9 cellular contexts compared by ENCODE assay signal in the genomic region with DNA sequence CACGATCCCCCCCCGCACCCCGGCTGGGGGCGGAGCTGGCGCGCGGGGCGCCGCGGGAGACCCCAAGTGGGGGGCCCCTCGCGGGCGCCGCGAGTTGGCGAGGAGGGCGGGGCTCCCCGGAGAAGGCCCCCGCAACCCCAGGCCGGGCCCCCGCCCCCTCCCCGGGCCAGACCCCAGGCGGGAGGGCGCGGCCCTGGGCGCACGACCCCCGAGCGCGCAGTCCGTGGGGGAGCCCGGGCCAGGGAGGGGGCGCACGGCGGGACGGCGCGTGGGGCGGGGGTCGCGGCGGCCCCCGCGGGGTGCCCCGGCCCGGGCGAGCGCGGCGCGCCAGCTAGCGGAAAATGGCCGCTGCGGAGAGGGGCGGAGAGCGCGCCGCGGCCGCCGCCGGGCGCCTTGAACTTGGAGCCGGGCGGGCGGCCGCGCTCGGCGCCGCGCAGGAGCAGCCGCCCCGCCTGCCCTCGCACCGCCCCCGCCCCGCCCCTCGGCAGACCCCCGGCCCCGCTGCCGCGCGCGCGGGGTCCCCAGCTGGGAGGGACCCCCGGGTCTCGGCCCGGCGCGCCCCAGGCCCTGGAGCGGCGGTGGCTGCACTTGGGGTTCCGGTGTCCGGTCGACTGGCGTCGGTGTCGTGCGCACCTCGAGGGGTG. TPM values are rescaled to one million over a fixed set of nuclear protein-coding genes. Genes with fewer than 3 reads are reported as not detected.
A peak's percentile ranks its signal among the peaks of the same experiment; 100 is the strongest.
DNase-seq lines count a peak whose midpoint lies in the region; TF ChIP-seq lines count a peak whose summit lies in the region.
"Had no signal": no experiment of that assay in that cellular context is flagged by ENCODE, and none has a peak within 500 bp of the region (broad histone marks: within the 10 kb centered on the region; RNA-seq: fewer than 3 reads in every experiment).

No MANE protein-coding gene starts in this region.

- TF ChIP-seq CTCF in PC-9 (conservative IDR thresholded peaks at IDR 0.05), result no peak
- no peak for TF ChIP-seq CTCF in breast epithelium (IDR thresholded peaks at IDR 0.05)
- no peak for TF ChIP-seq CTCF in tibial artery (IDR thresholded peaks at IDR 0.05)

- H2AFZ ChIP-seq in PC-9, result 0 out of 2 replicates have a peak overlapping the region, but pooled peaks have one; percentile 43

- peak; percentile 49 for DNase-seq in stimulated activated CD4-positive, alpha-beta T cell treated with anti-CD3 and anti-CD28 coated beads, Interleukin-15, amount 100 ng/mL, for 24 hours
- DNase-seq in stimulated activated CD4-positive, alpha-beta T cell treated with anti-CD3 and anti-CD28 coated beads, Interleukin-1b, Interleukin-23, amount 100 ng/mL, for 48 hours, result no peak
- no peak for DNase-seq in PC-9
- DNase-seq in breast epithelium (ENCODE audit: low spot score in 2 of 2), result no peak
- peak; percentile 41 to 45 for DNase-seq in lung microvascular endothelial cell (ENCODE audit: low read depth in 2 of 2)
- DNase-seq in tibial artery, result no peak
- DNase-seq in cerebellar nuclear complex (lab: John Stamatoyannopoulos, UW), result no peak
- DNase-seq in T-helper 9 cell, result no peak

- no peaks in the 10 kb centered on the region for H3K79me2 ChIP-seq in PC-9 (ENCODE audit: low read depth)

- H3K27ac ChIP-seq in PC-9, result no peak overlapping the region
- peak overlapping the region; percentile 98 to 99 for H3K27ac ChIP-seq in breast epithelium
- H3K27ac ChIP-seq in tibial artery, result peak overlapping the region; percentile 100
- H3K27ac ChIP-seq: epithelial cell of prostate had no signal

- H3F3A ChIP-seq in PC-9 (ENCODE audit: insufficient read depth, low read depth), result peaks cover 10% of the 10 kb centered on the region; the same call in 1 of the 2 replicates

- H3K4me2 ChIP-seq in PC-9, result peak overlapping the region; percentile 76

- TF ChIP-seq POLR2A in breast epithelium (IDR thresholded peaks at IDR 0.05), result no peak

- H3K27me3 ChIP-seq in PC-9 (ENCODE audit: insufficient read depth, low read depth) (no peaks in the 10 kb centered on the region), breast epithelium (no peaks in the 10 kb centered on the region), tibial artery (no peaks in the 10 kb centered on the region)

- H3K36me3 ChIP-seq in PC-9 (ENCODE audit: low read depth) (no peaks in the 10 kb centered on the region), breast epithelium (no peaks in the 10 kb centered on the region), tibial artery (no peaks in the 10 kb centered on the region)

- intact Hi-C loops in PC-9 (cut with micrococcal nuclease; ENCODE audit: unreplicated experiment) (no loop called here), breast epithelium (cut with DNase I; ENCODE audit: low total_unique reads) (loop anchor here (5.0 kb wide), 1 partner anchor 1503 kb away; no protein-coding TSS in a partner anchor), tibial artery (cut with DNase I; ENCODE audit: low total_unique reads) (no loop called here)

- H3K9me3 ChIP-seq in PC-9 (ENCODE audit: insufficient read depth, low read depth) (no peaks in the 10 kb centered on the region), breast epithelium (peaks cover 0 to 2% of the 10 kb centered on the region in 2 donors), tibial artery (peaks cover 0 to 2% (median 0%) of the 10 kb centered on the region in 3 donors)

- H3K4me1 ChIP-seq in PC-9 (replicated peaks; ENCODE audit: insufficient read depth), result no peaks in the 10 kb centered on the region
- H3K4me1 ChIP-seq in breast epithelium, result peaks cover 5 to 8% of the 10 kb centered on the region in 2 donors
- peaks cover 0 to 57% (median 39%) of the 10 kb centered on the region in 4 donors for H3K4me1 ChIP-seq in tibial artery

- no TSS peak for BruUV-seq in PC-9 (replicated peaks; lab: Mats Ljungman, UMichigan)

- no peaks in the 10 kb centered on the region for H3K9me2 ChIP-seq in PC-9 (ENCODE audit: insufficient read depth)

- POLR2A ChIA-PET in PC-9 (lab: Charles Lee; ENCODE audit: unreplicated experiment), result no interaction called here

- H3K4me3 ChIP-seq in PC-9 (peak overlapping the region; percentile 58), breast epithelium (peak overlapping the region; percentile 94 to 100 (median 99)), tibial artery (peak overlapping the region; percentile 100)

- no peaks in the 10 kb centered on the region for H4K20me1 ChIP-seq in PC-9 (ENCODE audit: insufficient read depth)

- CTCF ChIA-PET in PC-9 (lab: Charles Lee), result no interaction called here

RNA-seq across cellular contexts. Expression of a gene that starts 6.4 kb away (rescaled TPM):
- 71.1 and 75.6 TPM in 2 replicates for total RNA-seq in PC-9 (2021)
- total RNA-seq in breast epithelium, result 10 to 100 TPM; 48.9 to 97.8 (median 73.1) TPM
- 9.4 and 11.7 TPM in 2 replicates for total RNA-seq in lung microvascular endothelial cell

Comparison
In these comparisons a context has a peak if more than half of its experiments do, and no peak if none do; other contexts are left out.
1. DNase-seq: peak in stimulated activated CD4-positive, alpha-beta T cell treated with anti-CD3 and anti-CD28 coated beads, Interleukin-15, amount 100 ng/mL, for 24 hours (single experiment) and lung microvascular endothelial cell (2 of 2); none in stimulated activated CD4-positive, alpha-beta T cell treated with anti-CD3 and anti-CD28 coated beads, Interleukin-1b, Interleukin-23, amount 100 ng/mL, for 48 hours (single experiment), PC-9 (0 of 2), breast epithelium (0 of 2), tibial artery (0 of 2), cerebellar nuclear complex (0 of 2) and T-helper 9 cell (single experiment).
2. Peak in every context shown above with its lines, with median percentiles within 50 percentile points of each other: H3K4me3 ChIP-seq.